In genomic region chr20:45300961-45301360, GRCh38 we compare ENCODE assay signal across 9 cellular contexts. TPM values are rescaled to one million over a fixed set of nuclear protein-coding genes. Genes with fewer than 3 reads are reported as not detected.
DNase-seq lines count a peak whose midpoint lies in the region; ATAC-seq and TF ChIP-seq lines count a peak whose summit lies in the region.
"Had no signal": no experiment of that assay in that cellular context is flagged by ENCODE, and none has a peak within 500 bp of the region (broad histone marks: within the 10 kb centered on the region; RNA-seq: fewer than 3 reads in every experiment).

No MANE protein-coding gene starts in this region.

- in situ Hi-C loops in Caki2 (cut with HindIII; ENCODE audit: low pct_unique_long_range_greater_than_20kb, low sequenced_read_pairs), result no loop called here

- no peak overlapping the region for H3K4me3 ChIP-seq in epithelial cell of esophagus (ENCODE audit: low read length)
- H3K4me3 ChIP-seq: heart left ventricle had no signal

- ATAC-seq in GM21619 (IDR thresholded peaks at IDR 0.05; ENCODE audit: unreplicated experiment) (peak; percentile 50), GM21786 (IDR thresholded peaks at IDR 0.05; ENCODE audit: unreplicated experiment) (no peak), GM18519 (IDR thresholded peaks at IDR 0.05; ENCODE audit: low FRiP score, unreplicated experiment) (no peak)
- peak; percentile 49 for ATAC-seq in stimulated activated naive CD8-positive, alpha-beta T cell treated with anti-CD3 and anti-CD28 coated beads, Interleukin-15, Interleukin-2, amounts not matched to agents 100 U/mL and 50 U/mL, for 24 hours

- DNase-seq in Caki2 (ENCODE audit: low read depth) (peak; percentile 70), RPMI7951 (ENCODE audit: low read depth) (peak; percentile 71), epithelial cell of esophagus (ENCODE audit: low read depth) (peak; percentile 39), foreskin melanocyte (no peak)
- DNase-seq in stimulated activated naive CD8-positive, alpha-beta T cell treated with anti-CD3 and anti-CD28 coated beads, Interleukin-15, Interleukin-2, amounts not matched to agents 100 U/mL and 50 U/mL, for 24 hours, result peak; percentile 63
- DNase-seq: heart left ventricle had no signal

- peak; percentile 30 for TF ChIP-seq CTCF in epithelial cell of esophagus (IDR thresholded peaks at IDR 0.05; ENCODE audit: insufficient read depth, low read depth, low read length, missing control alignments)

RNA-seq across cellular contexts. Expression of gene RBPJL, which starts 5.7 kb away (rescaled TPM):
- total RNA-seq in Caki2 (2014; rRNA removed; shearing (Covaris generic); ENCODE audit: low replicate concordance), result not detected in 2 replicates
- total RNA-seq in RPMI7951 (2014; rRNA removed; shearing (Covaris generic)), result not detected in 2 replicates
- total RNA-seq: heart left ventricle had no signal

RNA-seq across cellular contexts. Expression of gene MATN4, which starts 7.1 kb away (rescaled TPM):
- 0.10 and 2.1 TPM in 2 replicates for total RNA-seq in Caki2 (2014; rRNA removed; shearing (Covaris generic); ENCODE audit: low replicate concordance)
- 0.10 TPM in 1 of 2 replicates, not detected in the other for total RNA-seq in RPMI7951 (2014; rRNA removed; shearing (Covaris generic))
- total RNA-seq: heart left ventricle had no signal

RNA-seq across cellular contexts. Expression of gene SLPI, which starts 46.6 kb away (rescaled TPM):
- 1.5 TPM in 1 of 2 replicates, not detected in the other for total RNA-seq in Caki2 (2014; rRNA removed; shearing (Covaris generic); ENCODE audit: low replicate concordance)
- not detected in 2 replicates for total RNA-seq in RPMI7951 (2014; rRNA removed; shearing (Covaris generic))

RNA-seq across cellular contexts. Expression of gene SDC4, which starts 47.3 kb away (rescaled TPM):
- total RNA-seq in Caki2 (2014; rRNA removed; shearing (Covaris generic); ENCODE audit: low replicate concordance), result 92.8 and 111 TPM in 2 replicates
- 88.2 and 103 TPM in 2 replicates for total RNA-seq in RPMI7951 (2014; rRNA removed; shearing (Covaris generic))

Comparison
In these comparisons a context has a peak if more than half of its experiments do, and no peak if none do; other contexts are left out.
1. ATAC-seq: peak in GM21619 (single experiment) and stimulated activated naive CD8-positive, alpha-beta T cell treated with anti-CD3 and anti-CD28 coated beads, Interleukin-15, Interleukin-2, amounts not matched to agents 100 U/mL and 50 U/mL, for 24 hours (single experiment); none in GM21786 (single experiment) and GM18519 (single experiment).